Comparison of ENCODE assay signal across 8 cellular contexts in the genomic region with DNA sequence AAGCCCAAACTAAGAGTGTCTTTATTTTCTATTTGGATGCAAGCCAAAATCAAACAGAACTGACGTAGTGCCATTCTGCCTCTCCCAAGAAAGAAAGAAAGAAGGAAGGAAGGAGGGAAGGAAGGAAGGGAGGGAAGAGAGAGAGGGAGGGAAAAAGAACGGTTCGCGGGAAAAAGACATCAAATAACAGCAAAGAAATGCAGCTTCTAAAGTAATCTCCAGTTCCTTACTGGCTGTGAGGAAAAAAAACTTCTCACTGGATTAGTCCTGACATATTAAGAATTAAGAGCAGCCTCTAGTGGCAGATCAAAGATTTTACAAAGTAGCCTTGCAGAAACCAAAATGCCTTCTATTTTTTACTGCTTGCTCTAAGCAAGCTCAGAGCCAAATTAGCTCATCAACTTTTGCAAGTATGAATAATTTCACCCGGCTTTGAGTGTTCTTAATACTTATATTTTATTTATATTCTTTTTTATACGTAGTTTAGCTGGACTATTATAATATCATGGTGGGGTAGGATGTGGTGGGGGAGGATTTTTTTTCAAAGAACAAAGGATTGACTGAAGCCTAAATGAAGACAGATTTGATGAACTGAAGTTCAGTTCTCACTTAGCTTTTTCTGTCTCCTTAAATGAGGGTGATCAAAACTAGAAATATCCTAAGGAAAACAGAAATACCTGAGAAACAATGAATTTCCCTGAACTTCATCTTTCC. TPM values are rescaled to one million over a fixed set of nuclear protein-coding genes. Genes with fewer than 3 reads are reported as not detected.
DNase-seq lines count a peak whose midpoint lies in the region; ATAC-seq, FAIRE-seq and TF ChIP-seq lines count a peak whose summit lies in the region.

No MANE protein-coding gene starts in this region.

- TF ChIP-seq EP300 in ovary (IDR thresholded peaks at IDR 0.05), result no peak

- intact Hi-C loops in ovary (cut with DNase I), result no loop called here

- ATAC-seq in GM19397 (IDR thresholded peaks at IDR 0.05; ENCODE audit: unreplicated experiment), result no peak

- WGBS in ovary, 3 donors, result 3 to 8% (median 6%) methylated on average over 6 of the region's 6 CpGs

- no peaks in the 10 kb centered on the region for H3K9me3 ChIP-seq in ovary

- no peaks in the 10 kb centered on the region for H3K36me3 Mint-ChIP-seq in osteocyte (ENCODE audit: unreplicated experiment)
- H3K36me3 Mint-ChIP-seq in activated T-cell treated with anti-CD3 and anti-CD28 coated beads, Interleukin-2, amount 50 U/mL, for 24 hours (ENCODE audit: low read depth), result no peaks in the 10 kb centered on the region

- H3K27me3 Mint-ChIP-seq in osteocyte (ENCODE audit: unreplicated experiment), result peaks cover 8% of the 10 kb centered on the region
- H3K27me3 Mint-ChIP-seq in activated T-cell treated with anti-CD3 and anti-CD28 coated beads, Interleukin-2, amount 50 U/mL, for 24 hours, result peaks cover 27% of the 10 kb centered on the region

- H3K27me3 ChIP-seq in ovary, result no peaks in the 10 kb centered on the region

- H3K27ac Mint-ChIP-seq in osteocyte (ENCODE audit: unreplicated experiment), result no peak overlapping the region
- no peak overlapping the region for H3K27ac Mint-ChIP-seq in activated T-cell treated with anti-CD3 and anti-CD28 coated beads, Interleukin-2, amount 50 U/mL, for 24 hours

- no peak overlapping the region for H3K4me3 Mint-ChIP-seq in osteocyte (ENCODE audit: unreplicated experiment)
- H3K4me3 Mint-ChIP-seq in activated T-cell treated with anti-CD3 and anti-CD28 coated beads, Interleukin-2, amount 50 U/mL, for 24 hours, result no peak overlapping the region

- H3K27ac ChIP-seq in ovary, result no peak overlapping the region

- H3K4me1 Mint-ChIP-seq in osteocyte (ENCODE audit: unreplicated experiment), result no peaks in the 10 kb centered on the region
- H3K4me1 Mint-ChIP-seq in activated T-cell treated with anti-CD3 and anti-CD28 coated beads, Interleukin-2, amount 50 U/mL, for 24 hours (ENCODE audit: low read depth), result no peaks in the 10 kb centered on the region

- no peak overlapping the region for H3K4me3 ChIP-seq in ovary

- FAIRE-seq in endometrium (lab: Jason Lieb, UNC), result peak; percentile 55

- no peak for TF ChIP-seq POLR2A in ovary (IDR thresholded peaks at IDR 0.05)

- no peaks in the 10 kb centered on the region for H3K4me1 ChIP-seq in ovary (ENCODE audit: insufficient read depth)

- TF ChIP-seq CTCF in GM12874 (IDR thresholded peaks at IDR 0.05; ENCODE audit: insufficient read depth, low read depth, low read length) (peak; percentile 26; the same call in 1 of the 2 replicates), osteocyte (IDR thresholded peaks at IDR 0.05) (peak; percentile 57), ovary (IDR thresholded peaks at IDR 0.05) (no peak)

- peak; percentile 6 for DNase-seq in NCI-H82 treated with DMSO at 0.1 percent for 48 hours (lab: John Stamatoyannopoulos, UW; ENCODE audit: unreplicated experiment)
- no peak for DNase-seq in osteocyte (ENCODE audit: extremely low spot score, unreplicated experiment)
- no peak for DNase-seq in NCI-H187 (lab: John Stamatoyannopoulos, UW)
- no peak for DNase-seq in activated T-cell treated with anti-CD3 and anti-CD28 coated beads, Interleukin-2, amount 50 U/mL, for 24 hours
- DNase-seq in ovary, result no peak

- no peaks in the 10 kb centered on the region for H3K36me3 ChIP-seq in ovary

- no peaks in the 10 kb centered on the region for H3K9me3 Mint-ChIP-seq in osteocyte (ENCODE audit: unreplicated experiment)
- no peaks in the 10 kb centered on the region for H3K9me3 Mint-ChIP-seq in activated T-cell treated with anti-CD3 and anti-CD28 coated beads, Interleukin-2, amount 50 U/mL, for 24 hours

RNA-seq across cellular contexts. Expression of gene PITX2, which starts 36.6 kb away (rescaled TPM):
- not detected in 2 replicates for total RNA-seq in osteocyte
- under 1 TPM in 2 of 7 donors, not detected in 5; 0.15 to 0.24 TPM for total RNA-seq in ovary
- polyA plus RNA-seq in ovary, result not detected

Comparison
In these comparisons a context has a peak if more than half of its experiments do, and no peak if none do; other contexts are left out.
1. CTCF ChIP-seq: peak in GM12874 (single experiment) and osteocyte (single experiment); none in ovary (0 of 3).